14 cellular contexts compared by ENCODE assay signal in genomic region chr16:8950580-8951077, GRCh38. TPM values are rescaled to one million over a fixed set of nuclear protein-coding genes. Genes with fewer than 3 reads are reported as not detected.
A peak's percentile ranks its signal among the peaks of the same experiment; 100 is the strongest.
DNase-seq lines count a peak whose midpoint lies in the region; ATAC-seq and TF ChIP-seq lines count a peak whose summit lies in the region.
"Had no signal": no experiment of that assay in that cellular context is flagged by ENCODE, and none has a peak within 500 bp of the region (broad histone marks: within the 10 kb centered on the region; RNA-seq: fewer than 3 reads in every experiment).

No MANE protein-coding gene starts in this region.

- peaks cover 6% of the 10 kb centered on the region for H3K36me3 Mint-ChIP-seq in activated T-cell treated with anti-CD3 and anti-CD28 coated beads, Interleukin-2, amount 50 U/mL, for 24 hours (ENCODE audit: low read depth)
- H3K36me3 Mint-ChIP-seq in immature natural killer cell, result no peaks in the 10 kb centered on the region
- peaks cover 14% of the 10 kb centered on the region for H3K36me3 Mint-ChIP-seq in stimulated activated effector memory CD8-positive, alpha-beta T cell treated with anti-CD3 and anti-CD28 coated beads, Interleukin-12 subunit alpha, Interleukin-12 subunit beta, amount 100 ng/mL, for 72 hours

- no peak overlapping the region for H3K27ac ChIP-seq in body of pancreas

- no peaks in the 10 kb centered on the region for H3K27me3 ChIP-seq in body of pancreas
- H3K27me3 ChIP-seq: stomach had no signal

- 47 to 53% methylated on average over 5 to 11 of the region's 11 CpGs for WGBS in body of pancreas, 2 donors

- H3K36me3 ChIP-seq in body of pancreas (replicated peaks in 1 of 2; ENCODE audit: insufficient read depth in 1 of 2, low read depth in 2 of 2), result no peaks in the 10 kb centered on the region
- H3K36me3 ChIP-seq: stomach had no signal

- peak; percentile 15 for ATAC-seq in body of pancreas
- no peak for ATAC-seq in stimulated activated effector memory CD8-positive, alpha-beta T cell treated with anti-CD3 and anti-CD28 coated beads, Interleukin-12 subunit alpha, Interleukin-12 subunit beta, amount 100 ng/mL, for 72 hours
- no peak for ATAC-seq in GM18519 (IDR thresholded peaks at IDR 0.05; ENCODE audit: low FRiP score, unreplicated experiment)
- ATAC-seq in GM19324 (IDR thresholded peaks at IDR 0.05; ENCODE audit: low FRiP score, unreplicated experiment), result no peak

- peaks cover 60% of the 10 kb centered on the region for H3K4me1 ChIP-seq in body of pancreas

- H3K9me3 Mint-ChIP-seq in activated T-cell treated with anti-CD3 and anti-CD28 coated beads, Interleukin-2, amount 50 U/mL, for 24 hours, result no peaks in the 10 kb centered on the region
- H3K9me3 Mint-ChIP-seq in immature natural killer cell, result no peaks in the 10 kb centered on the region
- no peaks in the 10 kb centered on the region for H3K9me3 Mint-ChIP-seq in stimulated activated effector memory CD8-positive, alpha-beta T cell treated with anti-CD3 and anti-CD28 coated beads, Interleukin-12 subunit alpha, Interleukin-12 subunit beta, amount 100 ng/mL, for 72 hours
- H3K9me3 Mint-ChIP-seq: activated CD4-positive, alpha-beta T cell treated with anti-CD3 and anti-CD28 coated beads, Interleukin-2, amount 10 ng/mL, durations not matched to agents 7 days and 5 days; activated naive CD8-positive, alpha-beta T cell treated with anti-CD3 and anti-CD28 coated beads, Interleukin-2, amount 10 ng/mL, durations not matched to agents 7 days and 5 days had no signal

- no peak for TF ChIP-seq POLR2A in body of pancreas (IDR thresholded peaks at IDR 0.05)

- no peaks in the 10 kb centered on the region for H3K27me3 Mint-ChIP-seq in activated T-cell treated with anti-CD3 and anti-CD28 coated beads, Interleukin-2, amount 50 U/mL, for 24 hours
- H3K27me3 Mint-ChIP-seq in immature natural killer cell (ENCODE audit: low read depth in 3 of 3), result peaks cover 0 to 13% (median 7%) of the 10 kb centered on the region in 3 donors
- H3K27me3 Mint-ChIP-seq: activated CD4-positive, alpha-beta T cell treated with anti-CD3 and anti-CD28 coated beads, Interleukin-2, amount 10 ng/mL, durations not matched to agents 7 days and 5 days; activated naive CD8-positive, alpha-beta T cell treated with anti-CD3 and anti-CD28 coated beads, Interleukin-2, amount 10 ng/mL, durations not matched to agents 7 days and 5 days had no signal

- peak overlapping the region; percentile 69 for H3K27ac Mint-ChIP-seq in activated T-cell treated with anti-CD3 and anti-CD28 coated beads, Interleukin-2, amount 50 U/mL, for 24 hours
- peak overlapping the region in 1 of 6 donors; percentile 28 for H3K27ac Mint-ChIP-seq in immature natural killer cell
- no peak overlapping the region for H3K27ac Mint-ChIP-seq in stimulated activated effector memory CD8-positive, alpha-beta T cell treated with anti-CD3 and anti-CD28 coated beads, Interleukin-12 subunit alpha, Interleukin-12 subunit beta, amount 100 ng/mL, for 72 hours
- H3K27ac Mint-ChIP-seq: activated naive CD8-positive, alpha-beta T cell treated with anti-CD3 and anti-CD28 coated beads, Interleukin-2, amount 10 ng/mL, durations not matched to agents 7 days and 5 days had no signal

- H3K4me3 Mint-ChIP-seq in activated T-cell treated with anti-CD3 and anti-CD28 coated beads, Interleukin-2, amount 50 U/mL, for 24 hours, result no peak overlapping the region
- H3K4me3 Mint-ChIP-seq in immature natural killer cell, result peak overlapping the region in 4 of 5 donors; percentile 7 to 68 (median 37)
- H3K4me3 Mint-ChIP-seq in stimulated activated effector memory CD8-positive, alpha-beta T cell treated with anti-CD3 and anti-CD28 coated beads, Interleukin-12 subunit alpha, Interleukin-12 subunit beta, amount 100 ng/mL, for 72 hours, result peak overlapping the region; percentile 25
- H3K4me3 Mint-ChIP-seq: activated CD4-positive, alpha-beta T cell treated with anti-CD3 and anti-CD28 coated beads, Interleukin-2, amount 10 ng/mL, durations not matched to agents 7 days and 5 days; activated naive CD8-positive, alpha-beta T cell treated with anti-CD3 and anti-CD28 coated beads, Interleukin-2, amount 10 ng/mL, durations not matched to agents 7 days and 5 days had no signal

- no peaks in the 10 kb centered on the region for H3K9me3 ChIP-seq in body of pancreas
- H3K9me3 ChIP-seq: SK-N-SH, stomach had no signal

- intact Hi-C loops in body of pancreas (cut with DNase I), result no loop called here

- TF ChIP-seq CTCF in body of pancreas (IDR thresholded peaks at IDR 0.05), result no peak

- DNase-seq in activated T-cell treated with anti-CD3 and anti-CD28 coated beads, Interleukin-2, amount 50 U/mL, for 24 hours, result no peak
- DNase-seq in activated T-cell treated with anti-CD3 and anti-CD28 coated beads, Interleukin-2, amount 50 U/mL, for 1 hour, result no peak
- DNase-seq in body of pancreas (no peak), immature natural killer cell (no peak), NCI-H510A treated with DMSO at 0.1 percent for 48 hours (lab: John Stamatoyannopoulos, UW) (no peak)
- DNase-seq in stimulated activated effector memory CD8-positive, alpha-beta T cell treated with anti-CD3 and anti-CD28 coated beads, Interleukin-12 subunit alpha, Interleukin-12 subunit beta, amount 100 ng/mL, for 72 hours (ENCODE audit: low spot score in 2 of 2), result no peak
- DNase-seq: activated CD4-positive, alpha-beta T cell treated with anti-CD3 and anti-CD28 coated beads, Interleukin-2, amount 10 ng/mL, durations not matched to agents 7 days and 5 days; activated naive CD8-positive, alpha-beta T cell treated with anti-CD3 and anti-CD28 coated beads, Interleukin-2, amount 10 ng/mL, durations not matched to agents 7 days and 5 days; DMS53; SK-N-SH; stimulated activated CD4-positive, alpha-beta T cell treated with anti-CD3 and anti-CD28 coated beads, Interleukin-2, amount 100 ng/mL, for 24 hours; stomach had no signal

- H3K4me3 ChIP-seq in body of pancreas, result no peak overlapping the region
- H3K4me3 ChIP-seq: stomach had no signal

- H3K4me1 Mint-ChIP-seq in activated T-cell treated with anti-CD3 and anti-CD28 coated beads, Interleukin-2, amount 50 U/mL, for 24 hours (ENCODE audit: low read depth), result peaks cover 90% of the 10 kb centered on the region
- H3K4me1 Mint-ChIP-seq in immature natural killer cell, result peaks cover 85 to 93% of the 10 kb centered on the region in 2 donors
- peaks cover 79% of the 10 kb centered on the region for H3K4me1 Mint-ChIP-seq in stimulated activated effector memory CD8-positive, alpha-beta T cell treated with anti-CD3 and anti-CD28 coated beads, Interleukin-12 subunit alpha, Interleukin-12 subunit beta, amount 100 ng/mL, for 72 hours

RNA-seq across cellular contexts. Expression of gene USP7, which starts 13.1 kb away (rescaled TPM):
- 10 to 100 TPM; 36.1 to 38.2 TPM for total RNA-seq in body of pancreas
- 10 to 100 TPM in 2 of 3 donors, 1 to 10 TPM in 1; 4.4 to 11.9 (median 10.2) TPM for polyA plus RNA-seq in immature natural killer cell
